Comparison of ENCODE assay signal across 31 cellular contexts in genomic region chrX:44944894-44945293, GRCh38.
"Had no signal": no experiment of that assay in that cellular context is flagged by ENCODE, and none has a peak within 500 bp of the region (broad histone marks: within the 10 kb centered on the region; RNA-seq: fewer than 3 reads in every experiment).

No MANE protein-coding gene starts in this region.

- H3K27ac ChIP-seq: neural progenitor cell, ovary, parathyroid adenoma, psoas muscle, skin epidermis, spleen, suprapubic skin, testis, tibial artery, transverse colon, upper lobe of right lung, uterus had no signal

- H3K27me3 ChIP-seq: neural progenitor cell, ovary, spleen, suprapubic skin, testis, tibial artery, transverse colon, upper lobe of right lung, uterus had no signal

- H3K4me2 ChIP-seq: neural progenitor cell, smooth muscle cell had no signal

- H3K4me1 ChIP-seq: parathyroid adenoma, suprapubic skin, testis, tibial artery, transverse colon, upper lobe of right lung, uterus had no signal

- H3K27ac Mint-ChIP-seq: natural killer cell; nephron; neural progenitor cell; progenitor cell of endocrine pancreas; stimulated activated memory B cell treated with anti-CD40 and anti-IgM and Interleukin-4, amounts not matched to agents 10 μg/mL and 1 μg/mL and 100 μg/mL, for 72 hours; stimulated activated naive CD8-positive, alpha-beta T cell treated with anti-CD3 and anti-CD28 coated beads, Interleukin-15, amount 100 ng/mL, for 72 hours; type B pancreatic cell had no signal

- H2AFZ ChIP-seq: neural progenitor cell, parathyroid adenoma had no signal

- H3K4me3 Mint-ChIP-seq: natural killer cell; nephron; neural progenitor cell; stimulated activated memory B cell treated with anti-CD40 and anti-IgM and Interleukin-4, amounts not matched to agents 10 μg/mL and 1 μg/mL and 100 μg/mL, for 72 hours; stimulated activated naive CD8-positive, alpha-beta T cell treated with anti-CD3 and anti-CD28 coated beads, Interleukin-15, amount 100 ng/mL, for 72 hours; type B pancreatic cell had no signal

- H3K36me3 Mint-ChIP-seq: natural killer cell; stimulated activated memory B cell treated with anti-CD40 and anti-IgM and Interleukin-4, amounts not matched to agents 10 μg/mL and 1 μg/mL and 100 μg/mL, for 72 hours had no signal

- H3K36me3 ChIP-seq: ovary, suprapubic skin, tibial artery, transverse colon, upper lobe of right lung, uterus had no signal

- H3K4me3 ChIP-seq: neural progenitor cell, ovary, psoas muscle, skin epidermis, smooth muscle cell, spleen, suprapubic skin, testis, tibial artery, transverse colon, upper lobe of right lung, uterus had no signal

- H3K4me1 Mint-ChIP-seq: nephron, neural progenitor cell had no signal

- H3K9ac ChIP-seq: neural progenitor cell, parathyroid adenoma had no signal

- H3K9me3 ChIP-seq: ovary, suprapubic skin, testis, transverse colon had no signal

- H3K27me3 Mint-ChIP-seq: progenitor cell of endocrine pancreas; stimulated activated memory B cell treated with anti-CD40 and anti-IgM and Interleukin-4, amounts not matched to agents 10 μg/mL and 1 μg/mL and 100 μg/mL, for 72 hours; stimulated activated naive CD8-positive, alpha-beta T cell treated with anti-CD3 and anti-CD28 coated beads, Interleukin-15, amount 100 ng/mL, for 72 hours; type B pancreatic cell had no signal

- DNase-seq: natural killer cell; occipital lobe; ovary; posterior cingulate gyrus; psoas muscle; right cardiac atrium; spleen; stimulated activated CD4-positive, alpha-beta T cell treated with anti-CD3 and anti-CD28 coated beads, Interleukin-12 subunit alpha, Interleukin-12 subunit beta, amount 100 ng/mL, for 4 hours; stimulated activated CD4-positive, alpha-beta T cell treated with anti-CD3 and anti-CD28 coated beads, Interleukin-1b, Interleukin-23, amount 100 ng/mL, for 48 hours; stimulated activated CD4-positive, alpha-beta T cell treated with anti-CD3 and anti-CD28 coated beads, Interleukin-4, amount 100 ng/mL, for 1 hour; stimulated activated CD4-positive, alpha-beta T cell treated with anti-CD3 and anti-CD28 coated beads, Interleukin-4, amount 100 ng/mL, for 4 hours; stimulated activated CD8-positive, alpha-beta memory T cell treated with anti-CD3 and anti-CD28 coated beads, Interleukin-4, amount 100 ng/mL, for 48 hours; stimulated activated naive CD4-positive, alpha-beta T cell; stimulated activated naive CD8-positive, alpha-beta T cell treated with anti-CD3 and anti-CD28 coated beads, Interleukin-15, amount 100 ng/mL, for 72 hours; stimulated activated naive CD8-positive, alpha-beta T cell treated with anti-CD3 and anti-CD28 coated beads, Interleukin-15, Interleukin-2, amounts not matched to agents 100 U/mL and 50 U/mL, for 24 hours; substantia nigra; testis; tibial artery; transverse colon; upper lobe of right lung; uterus had no signal

- H3K9me3 Mint-ChIP-seq: natural killer cell; stimulated activated memory B cell treated with anti-CD40 and anti-IgM and Interleukin-4, amounts not matched to agents 10 μg/mL and 1 μg/mL and 100 μg/mL, for 72 hours; stimulated activated naive CD8-positive, alpha-beta T cell treated with anti-CD3 and anti-CD28 coated beads, Interleukin-15, amount 100 ng/mL, for 72 hours had no signal

- ATAC-seq: natural killer cell; psoas muscle; right cardiac atrium; sciatic nerve; stimulated activated memory B cell treated with anti-CD40 and anti-IgM and Interleukin-4, amounts not matched to agents 10 μg/mL and 1 μg/mL and 100 μg/mL, for 72 hours; stimulated activated naive CD8-positive, alpha-beta T cell treated with anti-CD3 and anti-CD28 coated beads, Interleukin-15, Interleukin-2, amounts not matched to agents 100 U/mL and 50 U/mL, for 24 hours; upper lobe of right lung had no signal
